ENCODE assay signal across 22 cellular contexts in genomic region chr5:115736004-115736689, GRCh38.
DNase-seq lines count a peak whose midpoint lies in the region; ATAC-seq and TF ChIP-seq lines count a peak whose summit lies in the region.
"Had no signal": no experiment of that assay in that cellular context is flagged by ENCODE, and none has a peak within 500 bp of the region (broad histone marks: within the 10 kb centered on the region; RNA-seq: fewer than 3 reads in every experiment).

No MANE protein-coding gene starts in this region.

- no TSS peak for BruUV-seq in PC-9 (replicated peaks; lab: Mats Ljungman, UMichigan)

- intact Hi-C loops in Right ventricle myocardium inferior (cut with DNase I) = no loop called here
- intact Hi-C loops in cardiac septum (cut with DNase I) = no loop called here
- intact Hi-C loops in activated T-helper 1 cell treated with anti-CD3 and anti-CD28 coated beads, Interleukin-12 subunit alpha, Interleukin-12 subunit beta, Interleukin-2, Interleukin-4 antibody, amounts not matched to agents 30 ng/mL and 10 ng/mL and 1 ng/mL, durations not matched to agents 14 hours and 24 hours and 36 hours (cut with micrococcal nuclease) = loop anchor here (2.0 kb wide), 1 partner anchor 79 kb away; no protein-coding TSS in a partner anchor
- intact Hi-C loops in PC-9 (cut with micrococcal nuclease; ENCODE audit: unreplicated experiment) = no loop called here
- intact Hi-C loops in esophagus squamous epithelium (cut with DNase I) = no loop called here

- H3K36me3 ChIP-seq in iPS-18a (ENCODE audit: control insufficient read depth, low read depth, low read length) (no peaks in the 10 kb centered on the region), PC-9 (ENCODE audit: low read depth) (no peaks in the 10 kb centered on the region), esophagus squamous epithelium (no peaks in the 10 kb centered on the region)
- H3K36me3 ChIP-seq: neutrophil, prostate gland, WERI-Rb-1 had no signal

- peaks cover 14% of the 10 kb centered on the region for H3K27me3 Mint-ChIP-seq in activated T-helper 1 cell treated with anti-CD3 and anti-CD28 coated beads, Interleukin-12 subunit alpha, Interleukin-12 subunit beta, Interleukin-2, Interleukin-4 antibody, amounts not matched to agents 30 ng/mL and 10 ng/mL and 1 ng/mL, durations not matched to agents 14 hours and 24 hours and 36 hours (ENCODE audit: insufficient read depth)

- no peaks in the 10 kb centered on the region for H3K9me2 ChIP-seq in PC-9 (ENCODE audit: insufficient read depth)

- peaks cover 2% of the 10 kb centered on the region for H3K36me3 Mint-ChIP-seq in activated T-helper 1 cell treated with anti-CD3 and anti-CD28 coated beads, Interleukin-12 subunit alpha, Interleukin-12 subunit beta, Interleukin-2, Interleukin-4 antibody, amounts not matched to agents 30 ng/mL and 10 ng/mL and 1 ng/mL, durations not matched to agents 14 hours and 24 hours and 36 hours (ENCODE audit: low read depth)

- ATAC-seq in Right ventricle myocardium inferior (peak; percentile 39), GM21529 (IDR thresholded peaks at IDR 0.05; ENCODE audit: unreplicated experiment) (no peak)

- peak overlapping the region; percentile 56 for H3K27ac Mint-ChIP-seq in activated T-helper 1 cell treated with anti-CD3 and anti-CD28 coated beads, Interleukin-12 subunit alpha, Interleukin-12 subunit beta, Interleukin-2, Interleukin-4 antibody, amounts not matched to agents 30 ng/mL and 10 ng/mL and 1 ng/mL, durations not matched to agents 14 hours and 24 hours and 36 hours

- no peak for TF ChIP-seq POLR2A in esophagus squamous epithelium (IDR thresholded peaks at IDR 0.05)

- H3K9me3 Mint-ChIP-seq in activated T-helper 1 cell treated with anti-CD3 and anti-CD28 coated beads, Interleukin-12 subunit alpha, Interleukin-12 subunit beta, Interleukin-2, Interleukin-4 antibody, amounts not matched to agents 30 ng/mL and 10 ng/mL and 1 ng/mL, durations not matched to agents 14 hours and 24 hours and 36 hours = no peaks in the 10 kb centered on the region

- H3K27ac ChIP-seq in iPS-18a (ENCODE audit: low read length) (peak overlapping the region; percentile 51), temporal lobe (ENCODE audit: low read depth, low read length) (peak overlapping the region; percentile 46), PC-9 (no peak overlapping the region), esophagus squamous epithelium (no peak overlapping the region)
- H3K27ac ChIP-seq: neutrophil, prostate gland, WERI-Rb-1 had no signal

- no peak overlapping the region for H3K9ac ChIP-seq in iPS-18a (ENCODE audit: low read length)

- DNase-seq in Right ventricle myocardium inferior (ENCODE audit: missing footprints) = no peak
- no peak for DNase-seq in cardiac septum (ENCODE audit: low spot score)
- no peak for DNase-seq in activated T-helper 1 cell treated with anti-CD3 and anti-CD28 coated beads, Interleukin-12 subunit alpha, Interleukin-12 subunit beta, Interleukin-2, Interleukin-4 antibody, amounts not matched to agents 30 ng/mL and 10 ng/mL and 1 ng/mL, durations not matched to agents 14 hours and 24 hours and 36 hours (ENCODE audit: low spot score)
- DNase-seq in PC-9 = no peak
- no peak for DNase-seq in esophagus squamous epithelium (lab: John Stamatoyannopoulos, UW)
- DNase-seq: activated CD4-positive, alpha-beta T cell treated with anti-CD3 and anti-CD28 coated beads, Interleukin-2, amount 50 U/mL, for 4 hours; activated gamma-delta T cell treated with Interleukin-2 at 50 U/mL for 16 hours; amniotic stem cell; cortex of kidney; DND-41; kidney glomerular epithelial cell; NCI-H1048; NCI-H187; NCI-H774; stimulated activated CD8-positive, alpha-beta memory T cell treated with anti-CD3 and anti-CD28 coated beads, Interleukin-4, amount 100 ng/mL, for 48 hours; T-helper 9 cell; WERI-Rb-1 had no signal

- no peak overlapping the region for H2AFZ ChIP-seq in PC-9

- H4K20me1 ChIP-seq in PC-9 (ENCODE audit: insufficient read depth) = no peaks in the 10 kb centered on the region

- no peak overlapping the region for H3K4me3 Mint-ChIP-seq in activated T-helper 1 cell treated with anti-CD3 and anti-CD28 coated beads, Interleukin-12 subunit alpha, Interleukin-12 subunit beta, Interleukin-2, Interleukin-4 antibody, amounts not matched to agents 30 ng/mL and 10 ng/mL and 1 ng/mL, durations not matched to agents 14 hours and 24 hours and 36 hours

- H3K27me3 ChIP-seq in iPS-18a (ENCODE audit: control insufficient read depth, insufficient read depth, low read length) = no peaks in the 10 kb centered on the region
- H3K27me3 ChIP-seq in PC-9 (ENCODE audit: insufficient read depth, low read depth) = peaks cover 36% of the 10 kb centered on the region; the same call in 1 of the 2 replicates
- no peaks in the 10 kb centered on the region for H3K27me3 ChIP-seq in esophagus squamous epithelium
- H3K27me3 ChIP-seq: neutrophil had no signal

- POLR2A ChIA-PET in PC-9 (lab: Charles Lee; ENCODE audit: unreplicated experiment) = no interaction called here

- H3K4me2 ChIP-seq in PC-9 = no peak overlapping the region

- H3K4me1 Mint-ChIP-seq in activated T-helper 1 cell treated with anti-CD3 and anti-CD28 coated beads, Interleukin-12 subunit alpha, Interleukin-12 subunit beta, Interleukin-2, Interleukin-4 antibody, amounts not matched to agents 30 ng/mL and 10 ng/mL and 1 ng/mL, durations not matched to agents 14 hours and 24 hours and 36 hours (ENCODE audit: low read depth) = peaks cover 25% of the 10 kb centered on the region

- CTCF ChIA-PET in PC-9 (lab: Charles Lee) = no interaction called here

- TF ChIP-seq CTCF in PC-9 (conservative IDR thresholded peaks at IDR 0.05) = no peak
- TF ChIP-seq CTCF in esophagus squamous epithelium (IDR thresholded peaks at IDR 0.05) = no peak

- WGBS in esophagus squamous epithelium, 2 donors = 44% methylated on average over 3 of the region's 3 CpGs

- H3K4me3 ChIP-seq in iPS-18a (ENCODE audit: low read length) (no peak overlapping the region), PC-9 (no peak overlapping the region), esophagus squamous epithelium (no peak overlapping the region)
- H3K4me3 ChIP-seq: prostate gland had no signal

- peaks cover 48% of the 10 kb centered on the region for H3K4me1 ChIP-seq in iPS-18a (ENCODE audit: control insufficient read depth, low read depth, low read length)
- H3K4me1 ChIP-seq in PC-9 (replicated peaks; ENCODE audit: insufficient read depth) = no peaks in the 10 kb centered on the region
- no peaks in the 10 kb centered on the region for H3K4me1 ChIP-seq in esophagus squamous epithelium
- H3K4me1 ChIP-seq: prostate gland had no signal

- H3K79me2 ChIP-seq in PC-9 (ENCODE audit: low read depth) = no peaks in the 10 kb centered on the region

- H3K9me3 ChIP-seq in iPS-18a (ENCODE audit: control insufficient read depth, low read depth, low read length) (no peaks in the 10 kb centered on the region), PC-9 (ENCODE audit: insufficient read depth, low read depth) (no peaks in the 10 kb centered on the region), esophagus squamous epithelium (no peaks in the 10 kb centered on the region)
- H3K9me3 ChIP-seq: neutrophil, prostate gland had no signal

- H3F3A ChIP-seq in PC-9 (ENCODE audit: insufficient read depth, low read depth) = no peaks in the 10 kb centered on the region

Comparison
In these comparisons a context has a peak if more than half of its experiments do, and no peak if none do; other contexts are left out.
1. H3K27ac ChIP-seq: peak in iPS-18a (single experiment) and temporal lobe (single experiment); none in PC-9 (single experiment) and esophagus squamous epithelium (0 of 4).